Comparison of ENCODE assay signal across 9 cellular contexts in the genomic region with DNA sequence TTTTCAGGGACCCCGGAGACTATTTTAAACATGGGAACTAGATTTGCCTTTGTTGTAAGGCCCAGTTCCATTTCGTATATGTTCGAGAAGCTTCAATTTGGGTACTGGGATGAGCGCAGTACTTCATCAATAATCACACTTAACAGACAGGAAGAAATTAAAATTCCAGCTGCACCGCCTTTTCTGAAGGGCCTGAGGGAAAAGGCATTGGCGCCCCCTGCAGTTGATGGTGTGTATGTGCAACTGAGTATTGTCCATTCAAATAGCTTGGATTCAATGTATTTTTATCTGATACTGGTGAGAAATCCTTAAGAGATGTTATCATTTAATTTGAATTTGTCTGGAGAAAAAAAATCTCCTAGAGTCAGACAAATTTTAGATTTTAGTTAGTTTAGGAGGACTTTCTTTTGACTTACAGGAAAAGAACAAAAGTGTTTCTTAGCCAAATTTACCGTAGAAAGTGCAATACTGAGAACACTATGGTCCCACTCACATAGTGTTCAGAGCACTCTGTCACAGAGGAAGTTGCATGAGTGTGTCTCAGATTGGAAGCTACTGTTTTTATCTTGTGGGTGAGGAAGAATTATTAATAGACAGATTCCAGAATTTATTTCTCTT. TPM values are rescaled to one million over a fixed set of nuclear protein-coding genes. Genes with fewer than 3 reads are reported as not detected.
DNase-seq lines count a peak whose midpoint lies in the region; FAIRE-seq and TF ChIP-seq lines count a peak whose summit lies in the region.
"Had no signal": no experiment of that assay in that cellular context is flagged by ENCODE, and none has a peak within 500 bp of the region (broad histone marks: within the 10 kb centered on the region; RNA-seq: fewer than 3 reads in every experiment).

No MANE protein-coding gene starts in this region.

- H3K36me3 ChIP-seq in MG63 = no peaks in the 10 kb centered on the region

- H3K4me1 Mint-ChIP-seq in T-helper 2 cell treated with Interferon-gamma antibody and Interleukin-4, amounts not matched to agents 5 μg/mL and 100 μg/mL, for 36 hours (ENCODE audit: low read depth) = peaks cover 3% of the 10 kb centered on the region
- H3K4me1 Mint-ChIP-seq in mesothelial cell of epicardium = peaks cover 20% of the 10 kb centered on the region

- H3K36me3 Mint-ChIP-seq in T-helper 2 cell treated with Interferon-gamma antibody and Interleukin-4, amounts not matched to agents 5 μg/mL and 100 μg/mL, for 36 hours (ENCODE audit: low read depth) = no peaks in the 10 kb centered on the region
- H3K36me3 Mint-ChIP-seq in mesothelial cell of epicardium = no peaks in the 10 kb centered on the region
- H3K36me3 Mint-ChIP-seq: CD4-positive, CD25-positive, alpha-beta regulatory T cell had no signal

- H3K4me3 Mint-ChIP-seq in T-helper 2 cell treated with Interferon-gamma antibody and Interleukin-4, amounts not matched to agents 5 μg/mL and 100 μg/mL, for 36 hours = no peak overlapping the region
- no peak overlapping the region for H3K4me3 Mint-ChIP-seq in mesothelial cell of epicardium
- H3K4me3 Mint-ChIP-seq: CD4-positive, CD25-positive, alpha-beta regulatory T cell had no signal

- peaks cover 50% of the 10 kb centered on the region for H3K27me3 Mint-ChIP-seq in T-helper 2 cell treated with Interferon-gamma antibody and Interleukin-4, amounts not matched to agents 5 μg/mL and 100 μg/mL, for 36 hours (ENCODE audit: low read depth)
- peaks cover 52% of the 10 kb centered on the region for H3K27me3 Mint-ChIP-seq in mesothelial cell of epicardium (ENCODE audit: low read depth)

- H3K27me3 ChIP-seq in MG63 = peaks cover 16% of the 10 kb centered on the region

- H3K9me3 ChIP-seq in MG63 = no peaks in the 10 kb centered on the region

- H3K27ac Mint-ChIP-seq in T-helper 2 cell treated with Interferon-gamma antibody and Interleukin-4, amounts not matched to agents 5 μg/mL and 100 μg/mL, for 36 hours = no peak overlapping the region
- H3K27ac Mint-ChIP-seq in mesothelial cell of epicardium = no peak overlapping the region
- H3K27ac Mint-ChIP-seq: CD4-positive, CD25-positive, alpha-beta regulatory T cell had no signal

- H3K4me3 ChIP-seq in MG63 = no peak overlapping the region

- TF ChIP-seq CTCF in mesothelial cell of epicardium (IDR thresholded peaks at IDR 0.05; ENCODE audit: unreplicated experiment) = peak; percentile 99

- peak; percentile 93 for FAIRE-seq in endometrium (lab: Jason Lieb, UNC)

- H3K9me3 Mint-ChIP-seq in T-helper 2 cell treated with Interferon-gamma antibody and Interleukin-4, amounts not matched to agents 5 μg/mL and 100 μg/mL, for 36 hours = no peaks in the 10 kb centered on the region
- H3K9me3 Mint-ChIP-seq in mesothelial cell of epicardium = no peaks in the 10 kb centered on the region

- DNase-seq in NCI-H1092 treated with DMSO at 0.1 percent for 48 hours (lab: John Stamatoyannopoulos, UW) (peak; percentile 35), NCI-H1092 (lab: John Stamatoyannopoulos, UW) (no peak), MG63 (peak; percentile 51), mesothelial cell of epicardium (ENCODE audit: low spot score in 2 of 2, unreplicated experiment in 2 of 2) (peak; percentile 33 to 81), superior temporal gyrus (ENCODE audit: extremely low spot score) (peak; percentile 85)
- DNase-seq in T-helper 2 cell treated with Interferon-gamma antibody and Interleukin-4, amounts not matched to agents 5 μg/mL and 100 μg/mL, for 36 hours (ENCODE audit: low spot score) = peak; percentile 29
- DNase-seq in effector CD4-positive, alpha-beta T cell = no peak

RNA-seq across cellular contexts. Expression of a gene that starts 5.4 kb away (rescaled TPM):
- 0.99 TPM in 1 of 2 replicates, not detected in the other for total RNA-seq in MG63 (2014; rRNA removed; shearing (Covaris generic); ENCODE audit: low replicate concordance)
- 26.2 to 31.9 TPM (median 28.6 TPM) in 3 replicates for total RNA-seq in mesothelial cell of epicardium
- total RNA-seq: CD4-positive, CD25-positive, alpha-beta regulatory T cell had no signal

Comparison
In these comparisons a context has a peak if more than half of its experiments do, and no peak if none do; other contexts are left out.
1. DNase-seq: peak in NCI-H1092 treated with DMSO at 0.1 percent for 48 hours (single experiment), MG63 (single experiment), T-helper 2 cell treated with Interferon-gamma antibody and Interleukin-4, amounts not matched to agents 5 μg/mL and 100 μg/mL, for 36 hours (single experiment), mesothelial cell of epicardium (2 of 2) and superior temporal gyrus (single experiment); none in NCI-H1092 (single experiment) and effector CD4-positive, alpha-beta T cell (single experiment).
2. RNA of a gene that starts 5.4 kb away (total RNA-seq): 26.2 to 31.9 TPM in mesothelial cell of epicardium; 0.99 TPM in MG63; every median in the first group is over 10 times any median in the second.